11 cellular contexts compared by ENCODE assay signal in genomic region chr2:121038831-121039230, GRCh38.
DNase-seq lines count a peak whose midpoint lies in the region; ATAC-seq and TF ChIP-seq lines count a peak whose summit lies in the region.
"Had no signal": no experiment of that assay in that cellular context is flagged by ENCODE, and none has a peak within 500 bp of the region (broad histone marks: within the 10 kb centered on the region; RNA-seq: fewer than 3 reads in every experiment).

No MANE protein-coding gene starts in this region.

- H3K4me1 Mint-ChIP-seq in MCF 10A (ENCODE audit: insufficient read depth, unreplicated experiment) (peaks cover 7% of the 10 kb centered on the region), CD14-positive monocyte (no peaks in the 10 kb centered on the region)

- H3K9me3 ChIP-seq in HCT116 (ENCODE audit: control insufficient read depth in 1 of 2, insufficient read depth in 1 of 2, low read depth in 1 of 2, low read length in 2 of 2), result no peaks in the 10 kb centered on the region
- H3K9me3 ChIP-seq in prostate gland, result no peaks in the 10 kb centered on the region

- BruUV-seq in HCT116 (replicated peaks; lab: Mats Ljungman, UMichigan) (no TSS peak), MCF 10A (replicated peaks; lab: Mats Ljungman, UMichigan) (no TSS peak)

- no peak overlapping the region for H3K9ac ChIP-seq in HCT116 (ENCODE audit: low read length)

- H3K36me3 ChIP-seq in HCT116 (ENCODE audit: control insufficient read depth in 1 of 2, insufficient read depth in 2 of 2, low read length in 2 of 2), result no peaks in the 10 kb centered on the region
- H3K36me3 ChIP-seq in prostate gland, result no peaks in the 10 kb centered on the region

- H3K4me3 ChIP-seq in HCT116 (replicated peaks in 1 of 2; ENCODE audit: low read depth in 1 of 2, low read length in 2 of 2) (no peak overlapping the region), prostate gland (no peak overlapping the region), coronary artery (no peak overlapping the region)

- H4K20me1 ChIP-seq in HCT116 (ENCODE audit: insufficient read depth), result no peaks in the 10 kb centered on the region

- peak; percentile 80 for ATAC-seq in HCT116
- no peak for ATAC-seq in GM21825 (IDR thresholded peaks at IDR 0.05; ENCODE audit: unreplicated experiment)

- RAD21 ChIA-PET in HCT116 (lab: Charles Lee; ENCODE audit: low non-redundant PET in 1 of 2, low total read pairs in 2 of 2, uncharacterized antibody in 2 of 2, unreplicated experiment in 2 of 2), result no interaction called here

- TF ChIP-seq POLR2A in HCT116 (IDR thresholded peaks at IDR 0.05; ENCODE audit: borderline replicate concordance, extremely low read depth, insufficient read depth, insufficient read length) (no peak), prostate gland (IDR thresholded peaks at IDR 0.05) (no peak)

- H3K9me3 Mint-ChIP-seq in MCF 10A (ENCODE audit: unreplicated experiment), result no peaks in the 10 kb centered on the region
- H3K9me3 Mint-ChIP-seq in CD14-positive monocyte, result peaks cover 0 to 3% (median 0%) of the 10 kb centered on the region in 7 donors

- 39% methylated on average over 6 of the region's 6 CpGs for WGBS in prostate gland

- intact Hi-C loops in HCT116 (cut with micrococcal nuclease) (no loop called here), MCF 10A (cut with micrococcal nuclease) (no loop called here), prostate gland (cut with DNase I) (no loop called here), CD14-positive monocyte (cut with micrococcal nuclease) (no loop called here)

- peaks cover 6 to 10% of the 10 kb centered on the region in 2 experiments; a peak in 2 of 4 replicates for H3K4me1 ChIP-seq in HCT116 (ENCODE audit: control insufficient read depth in 1 of 2, insufficient read depth in 2 of 2, low read length in 2 of 2)
- peaks cover 4% of the 10 kb centered on the region for H3K4me1 ChIP-seq in prostate gland (replicated peaks)

- H3K4me2 ChIP-seq in HCT116 (ENCODE audit: low read length), result peak overlapping the region; percentile 26; the same call in 1 of the 2 replicates

- H3K27ac Mint-ChIP-seq in MCF 10A (ENCODE audit: low read depth, unreplicated experiment) (no peak overlapping the region), CD14-positive monocyte (peak overlapping the region in 1 of 7 donors; percentile 54)
- H3K27ac Mint-ChIP-seq: HFFc6 had no signal

- H3K36me3 Mint-ChIP-seq in MCF 10A (ENCODE audit: insufficient read depth, unreplicated experiment) (no peaks in the 10 kb centered on the region), CD14-positive monocyte (no peaks in the 10 kb centered on the region)

- H3K27ac ChIP-seq in HCT116 (ENCODE audit: low read depth, low read length) (no peak overlapping the region), prostate gland (no peak overlapping the region), coronary artery (no peak overlapping the region)

- H3K27me3 Mint-ChIP-seq in MCF 10A (ENCODE audit: insufficient read depth, unreplicated experiment) (peaks cover 12% of the 10 kb centered on the region), CD14-positive monocyte (ENCODE audit: low read depth in 3 of 3) (peaks cover 6 to 8% (median 6%) of the 10 kb centered on the region in 3 donors)

- H3K27me3 ChIP-seq in HCT116 (ENCODE audit: insufficient read depth, low read length) (no peaks in the 10 kb centered on the region), prostate gland (replicated peaks; ENCODE audit: insufficient read depth) (no peaks in the 10 kb centered on the region)

- DNase-seq in HCT116 (ENCODE audit: low read depth, low spot score) (no peak), NCI-H345 (lab: John Stamatoyannopoulos, UW) (peak; percentile 79), MCF 10A (ENCODE audit: unreplicated experiment) (peak; percentile 90), prostate gland (ENCODE audit: low spot score) (peak; percentile 28), coronary artery (ENCODE audit: low spot score) (no peak), CD14-positive monocyte (ENCODE audit: low spot score) (no peak)
- no peak for DNase-seq in NK-92 treated with Interleukin-12 subunit alpha and Interleukin-12 subunit beta, amount 100 ng/mL, for 24 hours (lab: John Stamatoyannopoulos, UW)
- DNase-seq: activated CD4-positive, alpha-beta T cell treated with anti-CD3 and anti-CD28 coated beads, Interleukin-2, amount 50 U/mL, for 48 hours; HFFc6; Right ventricle myocardium superior had no signal

- CTCF ChIA-PET in HCT116 (lab: Charles Lee) (no interaction called here), MCF 10A (lab: Yijun Ruan, JAX) (interaction anchor here (0.5 to 0.8 kb wide), 2 partner anchors 15 to 40 kb away, joined by 3 read pairs; no protein-coding TSS in a partner anchor)

- TF ChIP-seq CTCF in HCT116 (IDR thresholded peaks at IDR 0.05 in 2 of 3, conservative IDR thresholded peaks at IDR 0.05 in 1 of 3; ENCODE audit: borderline replicate concordance in 1 of 3, insufficient read depth in 1 of 3, low read depth in 2 of 3, low read length in 2 of 3) (no peak), MCF 10A (IDR thresholded peaks at IDR 0.05; ENCODE audit: unreplicated experiment) (no peak), prostate gland (IDR thresholded peaks at IDR 0.05) (no peak), coronary artery (IDR thresholded peaks at IDR 0.05) (no peak), CD14-positive monocyte (IDR thresholded peaks at IDR 0.05) (no peak)

- H3K79me2 ChIP-seq in HCT116 (ENCODE audit: insufficient read depth, low read length), result no peaks in the 10 kb centered on the region

- no peak overlapping the region for H3K4me3 Mint-ChIP-seq in MCF 10A (ENCODE audit: unreplicated experiment)
- H3K4me3 Mint-ChIP-seq in CD14-positive monocyte, result no peak overlapping the region
- H3K4me3 Mint-ChIP-seq: HFFc6 had no signal

- no peaks in the 10 kb centered on the region for H3K9me2 ChIP-seq in HCT116 (ENCODE audit: insufficient read depth)

- H2AFZ ChIP-seq in HCT116 (ENCODE audit: low read depth, low read length, poor library complexity, severe bottlenecking), result no peak overlapping the region

- POLR2A ChIA-PET in HCT116 (lab: Charles Lee), result no interaction called here
- POLR2A ChIA-PET in MCF 10A (lab: Yijun Ruan, JAX), result interaction anchor here (0.6 kb wide), 1 partner anchor 838 kb away, joined by 3 read pairs; no protein-coding TSS in a partner anchor

- no peak for TF ChIP-seq RAD21 in HCT116 (IDR thresholded peaks at IDR 0.05; ENCODE audit: low read depth)

TF ChIP-seq in HCT116, 20 proteins besides CTCF, POLR2A, EP300 and RAD21:
- TF ChIP-seq SP1 (IDR thresholded peaks at IDR 0.05; ENCODE audit: low read depth) (no peak), JUND (IDR thresholded peaks at IDR 0.05) (0 out of 2 replicates have a peak, but pooled peaks have one; percentile 10), CBX3 (IDR thresholded peaks at IDR 0.05; ENCODE audit: low read depth) (peak; percentile 18; the same call in 1 of the 2 replicates)

Comparison
In these comparisons a context has a peak if more than half of its experiments do, and no peak if none do; other contexts are left out.
1. DNase-seq: peak in NCI-H345 (single experiment), MCF 10A (single experiment) and prostate gland (single experiment); none in HCT116 (single experiment), NK-92 treated with Interleukin-12 subunit alpha and Interleukin-12 subunit beta, amount 100 ng/mL, for 24 hours (single experiment), coronary artery (single experiment) and CD14-positive monocyte (single experiment).